23 cellular contexts compared by ENCODE assay signal in genomic region chr1:217253351-217253750, GRCh38.
DNase-seq lines count a peak whose midpoint lies in the region; ATAC-seq, FAIRE-seq and TF ChIP-seq lines count a peak whose summit lies in the region.
"Had no signal": no experiment of that assay in that cellular context is flagged by ENCODE, and none has a peak within 500 bp of the region (broad histone marks: within the 10 kb centered on the region; RNA-seq: fewer than 3 reads in every experiment).

No MANE protein-coding gene starts in this region.

- intact Hi-C loops in psoas muscle (cut with DNase I) = no loop called here

- no peak overlapping the region for H3K4me3 ChIP-seq in Karpas-422 (ENCODE audit: low read length)
- no peak overlapping the region for H3K4me3 ChIP-seq in psoas muscle
- H3K4me3 ChIP-seq: BLaER1 had no signal

- H3K4me2 ChIP-seq in Karpas-422 (ENCODE audit: low read depth, low read length, poor library complexity, severe bottlenecking) = peak overlapping the region; percentile 53
- H3K4me2 ChIP-seq: BLaER1 had no signal

- H3K27ac ChIP-seq in Karpas-422 (ENCODE audit: low read length) (peak overlapping the region; percentile 62; the same call in 1 of the 2 replicates), psoas muscle (no peak overlapping the region)
- H3K27ac ChIP-seq: BLaER1 had no signal

- H3K4me1 ChIP-seq in Karpas-422 (ENCODE audit: low read length) = peaks cover 49% of the 10 kb centered on the region
- H3K4me1 ChIP-seq in psoas muscle = no peaks in the 10 kb centered on the region
- H3K4me1 ChIP-seq: BE2C, BLaER1, Caco-2 had no signal

- no peak overlapping the region for H3K9ac ChIP-seq in Karpas-422 (ENCODE audit: low read length)
- H3K9ac ChIP-seq: BLaER1 had no signal

- peak; percentile 78 for DNase-seq in D341Med (ENCODE audit: low spot score)
- peak; percentile 57 for DNase-seq in D721Med (ENCODE audit: insufficient read length, low spot score)
- no peak for DNase-seq in Karpas-422
- DNase-seq in NCI-H82 treated with DMSO at 0.1 percent for 48 hours (lab: John Stamatoyannopoulos, UW; ENCODE audit: unreplicated experiment) = peak; percentile 62
- DNase-seq in kidney tubule cell (ENCODE audit: low spot score) = no peak
- DNase-seq in retina = no peak
- no peak for DNase-seq in psoas muscle
- no peak for DNase-seq in RKO (ENCODE audit: low spot score)
- DNase-seq: 8988T; ACHN; BE2C; C1 segment of cervical spinal cord; Caco-2; Calu3; CD4-positive, CD25-positive, alpha-beta regulatory T cell; CD8-positive, alpha-beta T cell; DMS79 treated with DMSO at 0.1 percent for 48 hours; GF-D8 had no signal

- H2AFZ ChIP-seq in Karpas-422 (ENCODE audit: low read length) = peak overlapping the region; percentile 25; the same call in 1 of the 2 replicates

- 72 to 85% (median 85%) methylated on average over 2 of the region's 2 CpGs for WGBS in psoas muscle, 3 donors

- FAIRE-seq in D721Med (lab: Jason Lieb, UNC) = peak; percentile 100
- FAIRE-seq: A204.1, G401.6, GM12891, GM19239 had no signal

- H3K36me3 ChIP-seq in Karpas-422 (ENCODE audit: insufficient read depth, low read length) (no peaks in the 10 kb centered on the region), psoas muscle (ENCODE audit: insufficient read depth in 1 of 2, low read depth in 1 of 2) (no peaks in the 10 kb centered on the region)
- H3K36me3 ChIP-seq: BE2C, BLaER1 had no signal

- H3K27me3 ChIP-seq in Karpas-422 (ENCODE audit: low read length) (no peaks in the 10 kb centered on the region), psoas muscle (ENCODE audit: insufficient read depth in 3 of 3, low read length in 2 of 3) (no peaks in the 10 kb centered on the region)
- H3K27me3 ChIP-seq: BE2C, BLaER1 had no signal

- H3K9me3 ChIP-seq in Karpas-422 (ENCODE audit: low read length) (no peaks in the 10 kb centered on the region), psoas muscle (no peaks in the 10 kb centered on the region)
- H3K9me3 ChIP-seq: BE2C, BLaER1, Caco-2 had no signal

- H3K9me2 ChIP-seq in Karpas-422 (replicated peaks; ENCODE audit: insufficient read depth, low read length) = no peaks in the 10 kb centered on the region

- no peaks in the 10 kb centered on the region for H4K20me1 ChIP-seq in Karpas-422 (ENCODE audit: insufficient read depth, low read depth, low read length)
- H4K20me1 ChIP-seq: BLaER1 had no signal

- ATAC-seq in psoas muscle = no peak
- ATAC-seq: CD8-positive, alpha-beta T cell had no signal

- no peak for TF ChIP-seq CTCF in D721Med (IDR thresholded peaks at IDR 0.05; ENCODE audit: insufficient read depth, missing control alignments)
- TF ChIP-seq CTCF in psoas muscle (IDR thresholded peaks at IDR 0.05) = no peak

- H3K79me2 ChIP-seq in Karpas-422 (ENCODE audit: low read length) = no peaks in the 10 kb centered on the region

Comparison
In these comparisons a context has a peak if more than half of its experiments do, and no peak if none do; other contexts are left out.
1. DNase-seq: peak in D341Med (single experiment), D721Med (single experiment) and NCI-H82 treated with DMSO at 0.1 percent for 48 hours (single experiment); none in Karpas-422 (single experiment), kidney tubule cell (single experiment), retina (single experiment), psoas muscle (0 of 2) and RKO (single experiment).